16 cellular contexts compared by ENCODE assay signal in genomic region chr11:36357831-36358230, GRCh38.
DNase-seq lines count a peak whose midpoint lies in the region; ATAC-seq and TF ChIP-seq lines count a peak whose summit lies in the region.
"Had no signal": no experiment of that assay in that cellular context is flagged by ENCODE, and none has a peak within 500 bp of the region (broad histone marks: within the 10 kb centered on the region; RNA-seq: fewer than 3 reads in every experiment).

No MANE protein-coding gene starts in this region.

- H3K9me3 ChIP-seq in BLaER1 (no peaks in the 10 kb centered on the region), OCI-LY7 (ENCODE audit: low read length) (no peaks in the 10 kb centered on the region), colonic mucosa (no peaks in the 10 kb centered on the region)
- no peaks in the 10 kb centered on the region for H3K9me3 ChIP-seq in CD8-positive, alpha-beta memory T cell (ENCODE audit: low read length)
- H3K9me3 ChIP-seq: A549 had no signal

- H3K4me2 ChIP-seq in BLaER1 (peak overlapping the region; percentile 79), OCI-LY7 (ENCODE audit: low read length) (peak overlapping the region; percentile 57)
- H3K4me2 ChIP-seq: A549, KMS-11 had no signal

- H3K27me3 Mint-ChIP-seq in CD8-positive, alpha-beta memory T cell = peaks cover 0 to 12% of the 10 kb centered on the region in 2 donors

- DNase-seq in CD8-positive, alpha-beta memory T cell = no peak
- DNase-seq in OCI-LY7 (ENCODE audit: low spot score) (peak; percentile 43), colonic mucosa (no peak), Right ventricle myocardium superior (no peak)
- DNase-seq in NK-92 treated with Interleukin-12 subunit alpha and Interleukin-12 subunit beta, amount 100 ng/mL, for 24 hours (lab: John Stamatoyannopoulos, UW) = no peak
- DNase-seq: AML-193, DMS153, DMS79, GDM1, H9 had no signal

- H3K27ac Mint-ChIP-seq in CD8-positive, alpha-beta memory T cell = peak overlapping the region in 6 of 8 donors; percentile 1 to 85 (median 29)
- H3K27ac Mint-ChIP-seq: H9 had no signal

- H3K4me3 Mint-ChIP-seq in CD8-positive, alpha-beta memory T cell = peak overlapping the region in 3 of 7 donors; percentile 16 to 53 (median 31)
- H3K4me3 Mint-ChIP-seq: H9 had no signal

- intact Hi-C loops in OCI-LY7 (cut with micrococcal nuclease; ENCODE audit: unreplicated experiment) = loop anchor here (5.0 kb wide), 2 partner anchors 66 to 134 kb away; no protein-coding TSS in a partner anchor
- intact Hi-C loops in colonic mucosa (cut with DNase I) = no loop called here
- intact Hi-C loops in Right ventricle myocardium superior (cut with DNase I) = no loop called here

- H3K9me2 ChIP-seq in OCI-LY7 (ENCODE audit: insufficient read depth, low read length) = no peaks in the 10 kb centered on the region

- CTCF ChIA-PET in CD8-positive, alpha-beta memory T cell (lab: Charles Lee) = interaction anchor here (0.6 to 1.4 kb wide), 4 partner anchors 9 to 121 kb away, joined by 3 to 5 read pairs (median 4); no protein-coding TSS in a partner anchor
- CTCF ChIA-PET in OCI-LY7 (lab: Charles Lee; ENCODE audit: unreplicated experiment) = no interaction called here

- H3K27ac ChIP-seq in BLaER1 (no peak overlapping the region), OCI-LY7 (ENCODE audit: low read depth, low read length, poor library complexity, severe bottlenecking) (peak overlapping the region; percentile 43), colonic mucosa (peak overlapping the region; percentile 62)
- H3K27ac ChIP-seq in CD8-positive, alpha-beta memory T cell (ENCODE audit: low read depth, low read length) = no peak overlapping the region
- H3K27ac ChIP-seq: 22Rv1, A549, KMS-11 had no signal

- POLR2A ChIA-PET in CD8-positive, alpha-beta memory T cell (lab: Charles Lee) = no interaction called here
- POLR2A ChIA-PET in OCI-LY7 (lab: Charles Lee) = interaction anchor here (0.9 kb wide), 1 partner anchor 25 kb away, joined by 3 read pairs; no protein-coding TSS in a partner anchor

- peak overlapping the region; percentile 35; the same call in 1 of the 2 replicates for H2AFZ ChIP-seq in OCI-LY7 (ENCODE audit: low read length)

- H3K4me1 ChIP-seq in BLaER1 = peaks cover 95% of the 10 kb centered on the region
- peaks cover 28% of the 10 kb centered on the region for H3K4me1 ChIP-seq in CD8-positive, alpha-beta memory T cell (ENCODE audit: insufficient read depth, low read length)
- peaks cover 91% of the 10 kb centered on the region for H3K4me1 ChIP-seq in OCI-LY7 (ENCODE audit: insufficient read depth, low read length, poor library complexity, severe bottlenecking)
- peaks cover 5% of the 10 kb centered on the region for H3K4me1 ChIP-seq in colonic mucosa

- no peaks in the 10 kb centered on the region for H3K36me3 ChIP-seq in BLaER1
- H3K36me3 ChIP-seq in CD8-positive, alpha-beta memory T cell (ENCODE audit: insufficient read depth, low read length) = no peaks in the 10 kb centered on the region
- H3K36me3 ChIP-seq in OCI-LY7 (ENCODE audit: insufficient read depth, low read length) = no peaks in the 10 kb centered on the region
- H3K36me3 ChIP-seq in colonic mucosa = no peaks in the 10 kb centered on the region

- no peaks in the 10 kb centered on the region for H3K9me3 Mint-ChIP-seq in CD8-positive, alpha-beta memory T cell
- H3K9me3 Mint-ChIP-seq: H9 had no signal

- no peaks in the 10 kb centered on the region for H3K36me3 Mint-ChIP-seq in CD8-positive, alpha-beta memory T cell

- no peak overlapping the region for H3K9ac ChIP-seq in BLaER1
- no peak overlapping the region for H3K9ac ChIP-seq in colonic mucosa (ENCODE audit: low read depth in 2 of 2, low read length in 2 of 2)
- H3K9ac ChIP-seq: KMS-11 had no signal

- no TSS peak for BruUV-seq in OCI-LY7 (replicated peaks; lab: Mats Ljungman, UMichigan)

- ATAC-seq in Right ventricle myocardium superior (ENCODE audit: poor library complexity) = no peak
- ATAC-seq in HG02852 (IDR thresholded peaks at IDR 0.05; ENCODE audit: unreplicated experiment) = no peak
- no peak for ATAC-seq in HG03565 (IDR thresholded peaks at IDR 0.05; ENCODE audit: unreplicated experiment)
- ATAC-seq: A549 had no signal

- TF ChIP-seq CTCF in OCI-LY7 (conservative IDR thresholded peaks at IDR 0.05; ENCODE audit: low read length) (no peak), colonic mucosa (IDR thresholded peaks at IDR 0.05) (no peak)

- H3K4me3 ChIP-seq in BLaER1 (no peak overlapping the region), OCI-LY7 (ENCODE audit: low read depth, low read length, poor library complexity, severe bottlenecking) (no peak overlapping the region), colonic mucosa (no peak overlapping the region)
- H3K4me3 ChIP-seq in CD8-positive, alpha-beta memory T cell (ENCODE audit: low read length) = no peak overlapping the region
- H3K4me3 ChIP-seq: A549 had no signal

- H3K4me1 Mint-ChIP-seq in CD8-positive, alpha-beta memory T cell = peaks cover 54 to 94% (median 89%) of the 10 kb centered on the region in 3 donors

- no peaks in the 10 kb centered on the region for H3K79me2 ChIP-seq in OCI-LY7 (ENCODE audit: insufficient read depth, low read depth, low read length)

- H4K20me1 ChIP-seq in BLaER1 (no peaks in the 10 kb centered on the region), OCI-LY7 (ENCODE audit: insufficient read depth, low read length) (no peaks in the 10 kb centered on the region)

- no peaks in the 10 kb centered on the region for H3K27me3 ChIP-seq in BLaER1
- no peaks in the 10 kb centered on the region for H3K27me3 ChIP-seq in CD8-positive, alpha-beta memory T cell (ENCODE audit: insufficient read depth, low read length, poor library complexity, severe bottlenecking)
- no peaks in the 10 kb centered on the region for H3K27me3 ChIP-seq in colonic mucosa

Comparison
In these comparisons a context has a peak if more than half of its experiments do, and no peak if none do; other contexts are left out.
1. H3K27ac ChIP-seq: peak in OCI-LY7 (single experiment) and colonic mucosa (single experiment); none in BLaER1 (single experiment) and CD8-positive, alpha-beta memory T cell (single experiment).